1 cellular context compared by ENCODE assay signal in genomic region chr12:112116232-112117060, GRCh38.
TF ChIP-seq lines count a peak whose summit lies in the region.

No MANE protein-coding gene starts in this region.

TF ChIP-seq in GM12878, 131 proteins besides CTCF, POLR2A, EP300 and RAD21:
- TF ChIP-seq FOS (IDR thresholded peaks at IDR 0.05; ENCODE audit: borderline replicate concordance, extremely low read depth, insufficient read length) (no peak), CREM (IDR thresholded peaks at IDR 0.05; ENCODE audit: low read depth) (no peak), SPI1 (IDR thresholded peaks at IDR 0.05; ENCODE audit: borderline replicate concordance, insufficient read depth, low read depth, low read length) (0 out of 2 replicates have a peak, but pooled peaks have one; percentile 27), POU2F2 (IDR thresholded peaks at IDR 0.05; ENCODE audit: borderline replicate concordance, low read depth, low read length) (peak; percentile 100), POLR2AphosphoS2 (IDR thresholded peaks at IDR 0.05; ENCODE audit: low read depth, low read length) (no peak), MEF2A (IDR thresholded peaks at IDR 0.05; ENCODE audit: insufficient read depth, low read depth, low read length) (no peak), POLR2AphosphoS5 (IDR thresholded peaks at IDR 0.05; ENCODE audit: low read length) (0 out of 2 replicates have a peak, but pooled peaks have one; percentile 42), NBN (IDR thresholded peaks at IDR 0.05) (0 out of 2 replicates have a peak, but pooled peaks have one; percentile 24), RELB (IDR thresholded peaks at IDR 0.05; ENCODE audit: low read depth) (no peak)
- TF ChIP-seq, protein P1, sequence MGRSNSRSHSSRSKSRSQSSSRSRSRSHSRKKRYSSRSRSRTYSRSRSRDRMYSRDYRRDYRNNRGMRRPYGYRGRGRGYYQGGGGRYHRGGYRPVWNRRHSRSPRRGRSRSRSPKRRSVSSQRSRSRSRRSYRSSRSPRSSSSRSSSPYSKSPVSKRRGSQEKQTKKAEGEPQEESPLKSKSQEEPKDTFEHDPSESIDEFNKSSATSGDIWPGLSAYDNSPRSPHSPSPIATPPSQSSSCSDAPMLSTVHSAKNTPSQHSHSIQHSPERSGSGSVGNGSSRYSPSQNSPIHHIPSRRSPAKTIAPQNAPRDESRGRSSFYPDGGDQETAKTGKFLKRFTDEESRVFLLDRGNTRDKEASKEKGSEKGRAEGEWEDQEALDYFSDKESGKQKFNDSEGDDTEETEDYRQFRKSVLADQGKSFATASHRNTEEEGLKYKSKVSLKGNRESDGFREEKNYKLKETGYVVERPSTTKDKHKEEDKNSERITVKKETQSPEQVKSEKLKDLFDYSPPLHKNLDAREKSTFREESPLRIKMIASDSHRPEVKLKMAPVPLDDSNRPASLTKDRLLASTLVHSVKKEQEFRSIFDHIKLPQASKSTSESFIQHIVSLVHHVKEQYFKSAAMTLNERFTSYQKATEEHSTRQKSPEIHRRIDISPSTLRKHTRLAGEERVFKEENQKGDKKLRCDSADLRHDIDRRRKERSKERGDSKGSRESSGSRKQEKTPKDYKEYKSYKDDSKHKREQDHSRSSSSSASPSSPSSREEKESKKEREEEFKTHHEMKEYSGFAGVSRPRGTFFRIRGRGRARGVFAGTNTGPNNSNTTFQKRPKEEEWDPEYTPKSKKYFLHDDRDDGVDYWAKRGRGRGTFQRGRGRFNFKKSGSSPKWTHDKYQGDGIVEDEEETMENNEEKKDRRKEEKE (IDR thresholded peaks at IDR 0.05): no peak
- TF ChIP-seq, protein P2, sequence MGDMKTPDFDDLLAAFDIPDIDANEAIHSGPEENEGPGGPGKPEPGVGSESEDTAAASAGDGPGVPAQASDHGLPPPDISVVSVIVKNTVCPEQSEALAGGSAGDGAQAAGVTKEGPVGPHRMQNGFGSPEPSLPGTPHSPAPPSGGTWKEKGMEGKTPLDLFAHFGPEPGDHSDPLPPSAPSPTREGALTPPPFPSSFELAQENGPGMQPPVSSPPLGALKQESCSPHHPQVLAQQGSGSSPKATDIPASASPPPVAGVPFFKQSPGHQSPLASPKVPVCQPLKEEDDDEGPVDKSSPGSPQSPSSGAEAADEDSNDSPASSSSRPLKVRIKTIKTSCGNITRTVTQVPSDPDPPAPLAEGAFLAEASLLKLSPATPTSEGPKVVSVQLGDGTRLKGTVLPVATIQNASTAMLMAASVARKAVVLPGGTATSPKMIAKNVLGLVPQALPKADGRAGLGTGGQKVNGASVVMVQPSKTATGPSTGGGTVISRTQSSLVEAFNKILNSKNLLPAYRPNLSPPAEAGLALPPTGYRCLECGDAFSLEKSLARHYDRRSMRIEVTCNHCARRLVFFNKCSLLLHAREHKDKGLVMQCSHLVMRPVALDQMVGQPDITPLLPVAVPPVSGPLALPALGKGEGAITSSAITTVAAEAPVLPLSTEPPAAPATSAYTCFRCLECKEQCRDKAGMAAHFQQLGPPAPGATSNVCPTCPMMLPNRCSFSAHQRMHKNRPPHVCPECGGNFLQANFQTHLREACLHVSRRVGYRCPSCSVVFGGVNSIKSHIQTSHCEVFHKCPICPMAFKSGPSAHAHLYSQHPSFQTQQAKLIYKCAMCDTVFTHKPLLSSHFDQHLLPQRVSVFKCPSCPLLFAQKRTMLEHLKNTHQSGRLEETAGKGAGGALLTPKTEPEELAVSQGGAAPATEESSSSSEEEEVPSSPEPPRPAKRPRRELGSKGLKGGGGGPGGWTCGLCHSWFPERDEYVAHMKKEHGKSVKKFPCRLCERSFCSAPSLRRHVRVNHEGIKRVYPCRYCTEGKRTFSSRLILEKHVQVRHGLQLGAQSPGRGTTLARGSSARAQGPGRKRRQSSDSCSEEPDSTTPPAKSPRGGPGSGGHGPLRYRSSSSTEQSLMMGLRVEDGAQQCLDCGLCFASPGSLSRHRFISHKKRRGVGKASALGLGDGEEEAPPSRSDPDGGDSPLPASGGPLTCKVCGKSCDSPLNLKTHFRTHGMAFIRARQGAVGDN (IDR thresholded peaks at IDR 0.05): peak; percentile 76
